Comparison of ENCODE assay signal across 8 cellular contexts in genomic region chr9:89422151-89422918, GRCh38.
A peak's percentile ranks its signal among the peaks of the same experiment; 100 is the strongest.
DNase-seq lines count a peak whose midpoint lies in the region; ATAC-seq and TF ChIP-seq lines count a peak whose summit lies in the region.

No MANE protein-coding gene starts in this region.

- H3K4me1 Mint-ChIP-seq in mesothelial cell of epicardium = peaks cover 7% of the 10 kb centered on the region

- ATAC-seq in GM18511 (IDR thresholded peaks at IDR 0.05; ENCODE audit: unreplicated experiment) = peak; percentile 22
- no peak for ATAC-seq in GM18520 (IDR thresholded peaks at IDR 0.05; ENCODE audit: unreplicated experiment)

- no peak for TF ChIP-seq CTCF in astrocyte of the spinal cord (IDR thresholded peaks at IDR 0.05; ENCODE audit: low read depth, low read length)
- TF ChIP-seq CTCF in mesothelial cell of epicardium (IDR thresholded peaks at IDR 0.05; ENCODE audit: unreplicated experiment) = no peak

- no peak overlapping the region for H3K4me3 ChIP-seq in astrocyte of the spinal cord (ENCODE audit: low read depth, low read length)

- peaks cover 3% of the 10 kb centered on the region for H3K36me3 Mint-ChIP-seq in mesothelial cell of epicardium

- H3K27ac Mint-ChIP-seq in mesothelial cell of epicardium = no peak overlapping the region

- peak; percentile 73 for DNase-seq in T-helper 22 cell (ENCODE audit: low read depth)
- DNase-seq in astrocyte of the spinal cord (ENCODE audit: low read depth, low spot score) = peak; percentile 73
- DNase-seq in stimulated activated CD4-positive, alpha-beta T cell treated with anti-CD3 and anti-CD28 coated beads, Interleukin-2, amount 100 ng/mL, for 4 hours (ENCODE audit: low read depth) = peak; percentile 65
- no peak for DNase-seq in NCI-H774 (lab: John Stamatoyannopoulos, UW)
- DNase-seq in mesothelial cell of epicardium (ENCODE audit: low spot score in 2 of 2, unreplicated experiment in 2 of 2) = no peak
- no peak for DNase-seq in H4 (ENCODE audit: low spot score)

- in situ Hi-C loops in astrocyte of the spinal cord (cut with HindIII; ENCODE audit: low sequenced_read_pairs) = no loop called here

- H3K27me3 Mint-ChIP-seq in mesothelial cell of epicardium (ENCODE audit: low read depth) = no peaks in the 10 kb centered on the region

- no peaks in the 10 kb centered on the region for H3K9me3 Mint-ChIP-seq in mesothelial cell of epicardium

- H3K4me3 Mint-ChIP-seq in mesothelial cell of epicardium = no peak overlapping the region

Comparison
In these comparisons a context has a peak if more than half of its experiments do, and no peak if none do; other contexts are left out.
1. DNase-seq: peak in T-helper 22 cell (single experiment), astrocyte of the spinal cord (single experiment) and stimulated activated CD4-positive, alpha-beta T cell treated with anti-CD3 and anti-CD28 coated beads, Interleukin-2, amount 100 ng/mL, for 4 hours (single experiment); none in NCI-H774 (single experiment), mesothelial cell of epicardium (0 of 2) and H4 (single experiment).